In the genomic region with DNA sequence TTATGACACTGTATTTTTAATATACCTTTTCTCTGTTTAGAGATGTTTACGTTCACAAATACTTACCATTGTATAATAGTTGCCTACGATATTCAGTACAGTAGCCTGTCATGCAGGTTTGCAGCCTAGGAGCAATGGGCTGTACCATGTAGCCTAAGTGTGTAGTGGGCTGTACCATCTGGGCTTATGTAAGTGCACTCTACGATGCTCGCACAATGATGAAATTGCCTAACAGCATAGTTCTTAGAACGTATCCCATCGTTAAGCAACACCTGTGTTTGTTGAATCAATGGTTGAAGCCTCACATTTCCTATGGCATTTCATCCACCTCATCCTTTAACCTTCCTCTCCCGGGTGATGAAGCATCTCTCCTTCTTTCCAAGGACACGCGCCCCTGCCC, we compare ENCODE assay signal across 2 cellular contexts.
TF ChIP-seq lines count a peak whose summit lies in the region.

No MANE protein-coding gene starts in this region.

TF ChIP-seq in IMR-90, 13 proteins besides CTCF, POLR2A, EP300 and RAD21:
- TF ChIP-seq MAFK (IDR thresholded peaks at IDR 0.05; ENCODE audit: low read depth, low read length) = no peak
- TF ChIP-seq FOS (IDR thresholded peaks at IDR 0.05; ENCODE audit: low read depth, low read length) = no peak
- TF ChIP-seq, protein P1, sequence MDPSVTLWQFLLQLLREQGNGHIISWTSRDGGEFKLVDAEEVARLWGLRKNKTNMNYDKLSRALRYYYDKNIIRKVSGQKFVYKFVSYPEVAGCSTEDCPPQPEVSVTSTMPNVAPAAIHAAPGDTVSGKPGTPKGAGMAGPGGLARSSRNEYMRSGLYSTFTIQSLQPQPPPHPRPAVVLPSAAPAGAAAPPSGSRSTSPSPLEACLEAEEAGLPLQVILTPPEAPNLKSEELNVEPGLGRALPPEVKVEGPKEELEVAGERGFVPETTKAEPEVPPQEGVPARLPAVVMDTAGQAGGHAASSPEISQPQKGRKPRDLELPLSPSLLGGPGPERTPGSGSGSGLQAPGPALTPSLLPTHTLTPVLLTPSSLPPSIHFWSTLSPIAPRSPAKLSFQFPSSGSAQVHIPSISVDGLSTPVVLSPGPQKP (IDR thresholded peaks at IDR 0.05; ENCODE audit: borderline replicate concordance, low read depth, low read length) = no peak

TF ChIP-seq in H1, 55 proteins besides CTCF, POLR2A, EP300 and RAD21:
- TF ChIP-seq TEAD4 (IDR thresholded peaks at IDR 0.05; ENCODE audit: low read depth, low read length) (no peak), SRF (IDR thresholded peaks at IDR 0.05; ENCODE audit: low read depth, low read length) (no peak), ZNF274 (IDR thresholded peaks at IDR 0.05; ENCODE audit: borderline replicate concordance, extremely low read depth, low read length) (no peak), POU5F1 (IDR thresholded peaks at IDR 0.05; ENCODE audit: low read depth, low read length) (no peak), HDAC6 (IDR thresholded peaks at IDR 0.05; ENCODE audit: low read depth, low read length) (no peak), SP1 (IDR thresholded peaks at IDR 0.05; ENCODE audit: low read depth, low read length) (no peak), RBBP5 (IDR thresholded peaks at IDR 0.05; ENCODE audit: borderline replicate concordance, low read depth, low read length) (no peak), BCL11A (IDR thresholded peaks at IDR 0.05; ENCODE audit: low read depth in 2 of 2, low read length in 2 of 2) (no peak), SP2 (IDR thresholded peaks at IDR 0.05; ENCODE audit: low read length) (no peak), CHD1 (IDR thresholded peaks at IDR 0.05; ENCODE audit: low read depth, low read length) (no peak), RXRA (IDR thresholded peaks at IDR 0.05; ENCODE audit: insufficient read depth, low read depth, low read length) (no peak), HDAC2 (IDR thresholded peaks at IDR 0.05; ENCODE audit: borderline replicate concordance in 1 of 2, low read depth in 2 of 2, low read length in 2 of 2) (no peak), SIRT6 (IDR thresholded peaks at IDR 0.05; ENCODE audit: low read length) (no peak), TBP (IDR thresholded peaks at IDR 0.05; ENCODE audit: low read depth, low read length) (no peak), ATF3 (IDR thresholded peaks at IDR 0.05; ENCODE audit: insufficient read depth, low read depth, low read length) (no peak), NRF1 (IDR thresholded peaks at IDR 0.05; ENCODE audit: low read depth, low read length) (no peak)
- TF ChIP-seq, protein P2, sequence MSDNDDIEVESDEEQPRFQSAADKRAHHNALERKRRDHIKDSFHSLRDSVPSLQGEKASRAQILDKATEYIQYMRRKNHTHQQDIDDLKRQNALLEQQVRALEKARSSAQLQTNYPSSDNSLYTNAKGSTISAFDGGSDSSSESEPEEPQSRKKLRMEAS (IDR thresholded peaks at IDR 0.05) = no peak
